Comparison of ENCODE assay signal across 9 cellular contexts in genomic region chr14:65290830-65291229, GRCh38.
A peak's percentile ranks its signal among the peaks of the same experiment; 100 is the strongest.
DNase-seq lines count a peak whose midpoint lies in the region; ATAC-seq, FAIRE-seq and TF ChIP-seq lines count a peak whose summit lies in the region.
"Had no signal": no experiment of that assay in that cellular context is flagged by ENCODE, and none has a peak within 500 bp of the region (broad histone marks: within the 10 kb centered on the region; RNA-seq: fewer than 3 reads in every experiment).

No MANE protein-coding gene starts in this region.

- DNase-seq in A172 (ENCODE audit: low spot score) (peak; percentile 77), H54 (ENCODE audit: insufficient read length, low spot score) (peak; percentile 77), fibroblast of the aortic adventitia (ENCODE audit: low read depth) (peak; percentile 93), NCI-H345 treated with DMSO at 0.1 percent for 48 hours (lab: John Stamatoyannopoulos, UW; ENCODE audit: unreplicated experiment) (no peak), GM10248 (ENCODE audit: extremely low spot score) (no peak)
- peak; percentile 74 for DNase-seq in activated CD4-positive, alpha-beta T cell treated with anti-CD3 and anti-CD28 coated beads for 48 hours

- TF ChIP-seq CTCF in fibroblast of the aortic adventitia (IDR thresholded peaks at IDR 0.05; ENCODE audit: insufficient read depth, low read length) (no peak), GM10248 (IDR thresholded peaks at IDR 0.05; ENCODE audit: control extremely low read depth, extremely low read depth, low read depth, missing control alignments) (no peak)

- no peak for ATAC-seq in HG02852 (IDR thresholded peaks at IDR 0.05; ENCODE audit: unreplicated experiment)
- ATAC-seq in HG03442 (IDR thresholded peaks at IDR 0.05; ENCODE audit: unreplicated experiment) = no peak

- no peak for TF ChIP-seq POLR2A in H54 (IDR thresholded peaks at IDR 0.05; ENCODE audit: low read depth, low read length)

- no peak overlapping the region for H3K4me3 ChIP-seq in fibroblast of the aortic adventitia (ENCODE audit: low read depth, low read length)

- peak; percentile 97 for FAIRE-seq in H54 (lab: Jason Lieb, UNC)
- FAIRE-seq: G401.6 had no signal

- CTCF ChIA-PET in GM10248 (lab: Yijun Ruan, JAX) = interaction anchor here (1.4 kb wide), 1 partner anchor 127 kb away, joined by 4 read pairs; no protein-coding TSS in a partner anchor

- POLR2A ChIA-PET in GM10248 (lab: Yijun Ruan, JAX) = no interaction called here

Comparison
In these comparisons a context has a peak if more than half of its experiments do, and no peak if none do; other contexts are left out.
1. DNase-seq: peak in A172 (single experiment), H54 (single experiment), activated CD4-positive, alpha-beta T cell treated with anti-CD3 and anti-CD28 coated beads for 48 hours (single experiment) and fibroblast of the aortic adventitia (single experiment); none in NCI-H345 treated with DMSO at 0.1 percent for 48 hours (single experiment) and GM10248 (single experiment).